In genomic region chr2:122072666-122073065, GRCh38 we compare ENCODE assay signal across 1 cellular context.
TF ChIP-seq lines count a peak whose summit lies in the region.

No MANE protein-coding gene starts in this region.

TF ChIP-seq in SK-N-SH, 30 proteins besides CTCF, POLR2A, EP300 and RAD21 (continued from another document):
- no peak for TF ChIP-seq REST (IDR thresholded peaks at IDR 0.05; ENCODE audit: low read depth, low read length)
TF ChIP-seq in SK-N-SH: peak in this region for 0.
